Comparison of ENCODE assay signal across 14 cellular contexts in the genomic region with DNA sequence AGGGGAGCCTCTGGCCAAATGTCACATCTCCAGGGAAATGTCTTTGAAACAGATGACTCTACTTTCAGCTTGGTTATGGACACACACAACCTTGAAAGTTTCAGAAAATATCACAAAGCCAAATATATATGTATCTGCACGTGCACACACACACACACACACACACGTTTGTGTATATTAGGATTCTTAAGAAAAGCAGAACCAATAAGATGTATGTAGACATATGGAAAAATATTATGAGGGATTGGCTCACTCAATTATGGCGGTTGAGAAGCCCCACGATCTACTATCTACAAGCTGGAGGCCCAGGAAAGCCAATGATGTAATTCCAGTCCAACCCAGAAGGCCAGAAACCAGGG.
DNase-seq lines count a peak whose midpoint lies in the region; ATAC-seq and TF ChIP-seq lines count a peak whose summit lies in the region.
"Had no signal": no experiment of that assay in that cellular context is flagged by ENCODE, and none has a peak within 500 bp of the region (broad histone marks: within the 10 kb centered on the region; RNA-seq: fewer than 3 reads in every experiment).

No MANE protein-coding gene starts in this region.

- DNase-seq in activated CD4-positive, alpha-beta T cell treated with anti-CD3 and anti-CD28 coated beads for 36 hours, result no peak
- no peak for DNase-seq in activated CD4-positive, alpha-beta T cell treated with anti-CD3 and anti-CD28 coated beads, Interleukin-2, amount 50 U/mL, for 1 hour
- DNase-seq in ecto neural progenitor cell (ENCODE audit: low spot score) (peak; percentile 8), pons (ENCODE audit: low spot score) (no peak), ACHN (no peak), endodermal cell (no peak)
- DNase-seq: central memory CD4-positive, alpha-beta T cell; GF-D8; mesenchymal stem cell; NCI-H2081; NCI-H82; Right ventricle myocardium superior had no signal

- no peaks in the 10 kb centered on the region for H3K9me3 ChIP-seq in endodermal cell (ENCODE audit: control insufficient read depth, low read length)

- no peaks in the 10 kb centered on the region for H3K36me3 ChIP-seq in endodermal cell (ENCODE audit: control insufficient read depth, insufficient read depth, low read length)

- intact Hi-C loops in activated CD4-positive, alpha-beta T cell treated with anti-CD3 and anti-CD28 coated beads for 36 hours (cut with DNase I, micrococcal nuclease), result loop anchor here (1.0 to 10.0 kb wide), 15 partner anchors 24 to 1510 kb away; partner anchors contain the start of genes TXN (in 2 of the 2) and ECPAS (in 1 of the 2)

- H3K27ac Mint-ChIP-seq in activated CD4-positive, alpha-beta T cell treated with anti-CD3 and anti-CD28 coated beads for 36 hours, result peak overlapping the region; percentile 89
- H3K27ac Mint-ChIP-seq in endodermal cell, result no peak overlapping the region

- H3K9me3 Mint-ChIP-seq in activated CD4-positive, alpha-beta T cell treated with anti-CD3 and anti-CD28 coated beads for 36 hours (ENCODE audit: low read depth), result peaks cover 7% of the 10 kb centered on the region
- H3K9me3 Mint-ChIP-seq in endodermal cell, result no peaks in the 10 kb centered on the region

- no peak overlapping the region for H3K4me3 ChIP-seq in endodermal cell (ENCODE audit: low read length)

- H3K27me3 ChIP-seq in endodermal cell (ENCODE audit: control insufficient read depth, insufficient read depth, low read length, poor library complexity, severe bottlenecking), result no peaks in the 10 kb centered on the region

- peaks cover 3% of the 10 kb centered on the region for H3K36me3 Mint-ChIP-seq in activated CD4-positive, alpha-beta T cell treated with anti-CD3 and anti-CD28 coated beads for 36 hours (ENCODE audit: low read depth)
- H3K36me3 Mint-ChIP-seq in endodermal cell (ENCODE audit: low read depth), result no peaks in the 10 kb centered on the region

- H3K27me3 Mint-ChIP-seq in activated CD4-positive, alpha-beta T cell treated with anti-CD3 and anti-CD28 coated beads for 36 hours, result no peaks in the 10 kb centered on the region
- no peaks in the 10 kb centered on the region for H3K27me3 Mint-ChIP-seq in endodermal cell (ENCODE audit: insufficient read depth)

- no peak overlapping the region for H3K4me3 Mint-ChIP-seq in activated CD4-positive, alpha-beta T cell treated with anti-CD3 and anti-CD28 coated beads for 36 hours
- H3K4me3 Mint-ChIP-seq in endodermal cell, result no peak overlapping the region

- CTCF ChIA-PET in activated CD4-positive, alpha-beta T cell treated with anti-CD3 and anti-CD28 coated beads for 36 hours (lab: Charles Lee), result interaction anchor here (0.6 to 1.1 kb wide), 3 partner anchors 24 to 74 kb away, joined by 3 to 6 read pairs (median 3); no protein-coding TSS in a partner anchor

- POLR2A ChIA-PET in activated CD4-positive, alpha-beta T cell treated with anti-CD3 and anti-CD28 coated beads for 36 hours (lab: Charles Lee), result interaction anchor here (0.7 to 3.1 kb wide), 4 partner anchors 40 to 76 kb away, joined by 3 to 8 read pairs (median 6); no protein-coding TSS in a partner anchor

- no peak for TF ChIP-seq CTCF in endodermal cell (conservative IDR thresholded peaks at IDR 0.05)

- peak; percentile 5 for ATAC-seq in activated CD4-positive, alpha-beta T cell treated with anti-CD3 and anti-CD28 coated beads for 36 hours
- ATAC-seq in GM21423 (IDR thresholded peaks at IDR 0.05; ENCODE audit: unreplicated experiment) (peak; percentile 2), HG03108 (IDR thresholded peaks at IDR 0.05; ENCODE audit: unreplicated experiment) (peak; percentile 1)

- no peaks in the 10 kb centered on the region for H3K4me1 ChIP-seq in endodermal cell (ENCODE audit: control insufficient read depth, insufficient read depth, low read length)

- WGBS in endodermal cell (ENCODE audit: insufficient coverage in 1 of 2, insufficient read length in 1 of 2), 2 experiments, result 93 to 94% methylated on average over 2 to 3 of the region's 4 CpGs

- in situ Hi-C loops in ACHN (cut with HindIII; ENCODE audit: low pct_ligation_motif_present, low pct_unique_long_range_greater_than_20kb, low sequenced_read_pairs), result no loop called here

- H3K9ac ChIP-seq in endodermal cell (ENCODE audit: extremely low read depth, low read length, poor library complexity, severe bottlenecking), result no peak overlapping the region

- H3K4me1 Mint-ChIP-seq in activated CD4-positive, alpha-beta T cell treated with anti-CD3 and anti-CD28 coated beads for 36 hours, result peaks cover 72% of the 10 kb centered on the region
- no peaks in the 10 kb centered on the region for H3K4me1 Mint-ChIP-seq in endodermal cell

- H3K27ac ChIP-seq in endodermal cell (ENCODE audit: low read depth, low read length), result no peak overlapping the region
